Comparison of ENCODE assay signal across 8 cellular contexts in genomic region chr1:110412576-110412975, GRCh38. TPM values are rescaled to one million over a fixed set of nuclear protein-coding genes. Genes with fewer than 3 reads are reported as not detected.
DNase-seq lines count a peak whose midpoint lies in the region; ATAC-seq and TF ChIP-seq lines count a peak whose summit lies in the region.

No MANE protein-coding gene starts in this region.

- peaks cover 9 to 19% (median 12%) of the 10 kb centered on the region in 3 donors for H3K4me1 Mint-ChIP-seq in CD8-positive, alpha-beta memory T cell
- H3K4me1 Mint-ChIP-seq in activated CD4-positive, alpha-beta memory T cell treated with anti-CD3 and anti-CD28 coated beads, Interleukin-2, amount 10 ng/mL, durations not matched to agents 7 days and 5 days: peaks cover 13% of the 10 kb centered on the region
- H3K4me1 Mint-ChIP-seq in effector memory CD8-positive, alpha-beta T cell (ENCODE audit: low read depth in 2 of 2): peaks cover 8 to 18% of the 10 kb centered on the region in 2 donors
- H3K4me1 Mint-ChIP-seq in mesothelial cell of epicardium: peaks cover 37% of the 10 kb centered on the region

- no peak overlapping the region for H3K4me3 ChIP-seq in CD8-positive, alpha-beta memory T cell (ENCODE audit: low read length)

- peak; percentile 61 for TF ChIP-seq CTCF in mesothelial cell of epicardium (IDR thresholded peaks at IDR 0.05; ENCODE audit: unreplicated experiment)

- H3K27me3 ChIP-seq in CD8-positive, alpha-beta memory T cell (ENCODE audit: insufficient read depth, low read length, poor library complexity, severe bottlenecking): no peaks in the 10 kb centered on the region

- H3K27ac Mint-ChIP-seq in CD8-positive, alpha-beta memory T cell: peak overlapping the region in 3 of 8 donors; percentile 2 to 68 (median 63)
- H3K27ac Mint-ChIP-seq in activated CD4-positive, alpha-beta memory T cell treated with anti-CD3 and anti-CD28 coated beads, Interleukin-2, amount 10 ng/mL, durations not matched to agents 7 days and 5 days: no peak overlapping the region
- H3K27ac Mint-ChIP-seq in effector memory CD8-positive, alpha-beta T cell: peak overlapping the region in 1 of 2 donors; percentile 45
- H3K27ac Mint-ChIP-seq in mesothelial cell of epicardium: peak overlapping the region; percentile 71

- no peaks in the 10 kb centered on the region for H3K27me3 Mint-ChIP-seq in CD8-positive, alpha-beta memory T cell
- H3K27me3 Mint-ChIP-seq in activated CD4-positive, alpha-beta memory T cell treated with anti-CD3 and anti-CD28 coated beads, Interleukin-2, amount 10 ng/mL, durations not matched to agents 7 days and 5 days: no peaks in the 10 kb centered on the region
- H3K27me3 Mint-ChIP-seq in effector memory CD8-positive, alpha-beta T cell: no peaks in the 10 kb centered on the region
- no peaks in the 10 kb centered on the region for H3K27me3 Mint-ChIP-seq in mesothelial cell of epicardium (ENCODE audit: low read depth)

- H3K27ac ChIP-seq in CD8-positive, alpha-beta memory T cell (ENCODE audit: low read depth, low read length): peak overlapping the region; percentile 25

- peak; percentile 48 for ATAC-seq in effector memory CD8-positive, alpha-beta T cell (replicated peaks)
- ATAC-seq in GM18873 (IDR thresholded peaks at IDR 0.05; ENCODE audit: low FRiP score, unreplicated experiment): no peak

- H3K36me3 Mint-ChIP-seq in CD8-positive, alpha-beta memory T cell: peaks cover 0 to 3% (median 1%) of the 10 kb centered on the region in 3 donors
- peaks cover under 1% of the 10 kb centered on the region for H3K36me3 Mint-ChIP-seq in activated CD4-positive, alpha-beta memory T cell treated with anti-CD3 and anti-CD28 coated beads, Interleukin-2, amount 10 ng/mL, durations not matched to agents 7 days and 5 days (ENCODE audit: low read depth)
- peaks cover 9% of the 10 kb centered on the region for H3K36me3 Mint-ChIP-seq in effector memory CD8-positive, alpha-beta T cell (ENCODE audit: insufficient read depth)
- no peaks in the 10 kb centered on the region for H3K36me3 Mint-ChIP-seq in mesothelial cell of epicardium

- H3K4me3 Mint-ChIP-seq in CD8-positive, alpha-beta memory T cell: peak overlapping the region in 1 of 7 donors; percentile 23
- no peak overlapping the region for H3K4me3 Mint-ChIP-seq in activated CD4-positive, alpha-beta memory T cell treated with anti-CD3 and anti-CD28 coated beads, Interleukin-2, amount 10 ng/mL, durations not matched to agents 7 days and 5 days
- H3K4me3 Mint-ChIP-seq in effector memory CD8-positive, alpha-beta T cell: no peak overlapping the region
- H3K4me3 Mint-ChIP-seq in mesothelial cell of epicardium: no peak overlapping the region

- CTCF ChIA-PET in CD8-positive, alpha-beta memory T cell (lab: Charles Lee): interaction anchor here (1.0 to 6.3 kb wide), 13 partner anchors 15 to 378 kb away, joined by 3 to 39 read pairs (median 4); partner anchors contain the start of genes RBM15 and STRIP1
- CTCF ChIA-PET in activated CD4-positive, alpha-beta memory T cell treated with anti-CD3 and anti-CD28 coated beads, Interleukin-2, amount 10 ng/mL, durations not matched to agents 7 days and 5 days (lab: Charles Lee): interaction anchor here (0.6 to 11.2 kb wide), 24 partner anchors 9 to 210 kb away, joined by 3 to 188 read pairs (median 4); partner anchors contain the start of gene KCNC4

- H3K9me3 Mint-ChIP-seq in CD8-positive, alpha-beta memory T cell: no peaks in the 10 kb centered on the region
- H3K9me3 Mint-ChIP-seq in activated CD4-positive, alpha-beta memory T cell treated with anti-CD3 and anti-CD28 coated beads, Interleukin-2, amount 10 ng/mL, durations not matched to agents 7 days and 5 days: no peaks in the 10 kb centered on the region
- H3K9me3 Mint-ChIP-seq in effector memory CD8-positive, alpha-beta T cell: no peaks in the 10 kb centered on the region
- H3K9me3 Mint-ChIP-seq in mesothelial cell of epicardium: no peaks in the 10 kb centered on the region

- peak; percentile 26 to 67 (median 41) for DNase-seq in CD8-positive, alpha-beta memory T cell
- DNase-seq in HCEC 1CT (peak; percentile 72), NCI-H748 treated with DMSO at 0.1 percent for 48 hours (lab: John Stamatoyannopoulos, UW) (peak; percentile 5), mesothelial cell of epicardium (ENCODE audit: low spot score in 2 of 2, unreplicated experiment in 2 of 2) (peak; percentile 56 to 80)
- DNase-seq in activated CD4-positive, alpha-beta memory T cell treated with anti-CD3 and anti-CD28 coated beads, Interleukin-2, amount 10 ng/mL, durations not matched to agents 7 days and 5 days: peak; percentile 71
- peak; percentile 52 for DNase-seq in effector memory CD8-positive, alpha-beta T cell
- peak; percentile 5 to 35 for DNase-seq in stimulated activated CD8-positive, alpha-beta memory T cell treated with anti-CD3 and anti-CD28 coated beads, Interleukin-4, amount 100 ng/mL, for 1 hour (ENCODE audit: low read depth in 2 of 2, low spot score in 1 of 2)

- peaks cover 10% of the 10 kb centered on the region for H3K4me1 ChIP-seq in CD8-positive, alpha-beta memory T cell (ENCODE audit: insufficient read depth, low read length)

- POLR2A ChIA-PET in CD8-positive, alpha-beta memory T cell (lab: Charles Lee): no interaction called here
- POLR2A ChIA-PET in activated CD4-positive, alpha-beta memory T cell treated with anti-CD3 and anti-CD28 coated beads, Interleukin-2, amount 10 ng/mL, durations not matched to agents 7 days and 5 days (lab: Charles Lee): interaction anchor here (1.0 to 7.9 kb wide), 2 partner anchors 74 to 209 kb away, joined by 3 to 94 read pairs; partner anchors contain the start of gene RBM15

- no peaks in the 10 kb centered on the region for H3K9me3 ChIP-seq in CD8-positive, alpha-beta memory T cell (ENCODE audit: low read length)

- H3K36me3 ChIP-seq in CD8-positive, alpha-beta memory T cell (ENCODE audit: insufficient read depth, low read length): no peaks in the 10 kb centered on the region

RNA-seq across cellular contexts. Expression of gene LAMTOR5, which starts 5.1 kb away (rescaled TPM):
- total RNA-seq in CD8-positive, alpha-beta memory T cell: 100 to 1,000 TPM; 148 to 157 TPM
- polyA plus RNA-seq in CD8-positive, alpha-beta memory T cell: 262 TPM
- total RNA-seq in activated CD4-positive, alpha-beta memory T cell treated with anti-CD3 and anti-CD28 coated beads, Interleukin-2, amount 10 ng/mL, durations not matched to agents 7 days and 5 days: 100 to 1,000 TPM; 127 to 128 TPM
- 96.5 to 106 TPM (median 97.8 TPM) in 3 replicates for total RNA-seq in mesothelial cell of epicardium

RNA-seq across cellular contexts. Expression of gene SLC16A4, which starts 21.8 kb away (rescaled TPM):
- under 1 TPM; 0.09 to 0.13 TPM for total RNA-seq in CD8-positive, alpha-beta memory T cell
- 0.49 TPM for polyA plus RNA-seq in CD8-positive, alpha-beta memory T cell
- total RNA-seq in activated CD4-positive, alpha-beta memory T cell treated with anti-CD3 and anti-CD28 coated beads, Interleukin-2, amount 10 ng/mL, durations not matched to agents 7 days and 5 days: under 1 TPM; 0.35 to 0.55 TPM
- total RNA-seq in mesothelial cell of epicardium: 13.7 to 14.4 TPM (median 13.7 TPM) in 3 replicates

RNA-seq across cellular contexts. Expression of gene PROK1, which starts 38.4 kb away (rescaled TPM):
- total RNA-seq in CD8-positive, alpha-beta memory T cell: not detected
- not detected for polyA plus RNA-seq in CD8-positive, alpha-beta memory T cell
- not detected for total RNA-seq in activated CD4-positive, alpha-beta memory T cell treated with anti-CD3 and anti-CD28 coated beads, Interleukin-2, amount 10 ng/mL, durations not matched to agents 7 days and 5 days
- total RNA-seq in mesothelial cell of epicardium: 0.69 to 1.3 TPM (median 0.95 TPM) in 3 replicates

Comparison
In these comparisons a context has a peak if more than half of its experiments do, and no peak if none do; other contexts are left out.
1. DNase-seq: peak in every context shown above with its lines; median percentile 72 in HCEC 1CT; 71 in activated CD4-positive, alpha-beta memory T cell treated with anti-CD3 and anti-CD28 coated beads, Interleukin-2, amount 10 ng/mL, durations not matched to agents 7 days and 5 days; 68 in mesothelial cell of epicardium; 52 in effector memory CD8-positive, alpha-beta T cell; 41 in CD8-positive, alpha-beta memory T cell; 20 in stimulated activated CD8-positive, alpha-beta memory T cell treated with anti-CD3 and anti-CD28 coated beads, Interleukin-4, amount 100 ng/mL, for 1 hour; 5 in NCI-H748 treated with DMSO at 0.1 percent for 48 hours.